In the genomic region with DNA sequence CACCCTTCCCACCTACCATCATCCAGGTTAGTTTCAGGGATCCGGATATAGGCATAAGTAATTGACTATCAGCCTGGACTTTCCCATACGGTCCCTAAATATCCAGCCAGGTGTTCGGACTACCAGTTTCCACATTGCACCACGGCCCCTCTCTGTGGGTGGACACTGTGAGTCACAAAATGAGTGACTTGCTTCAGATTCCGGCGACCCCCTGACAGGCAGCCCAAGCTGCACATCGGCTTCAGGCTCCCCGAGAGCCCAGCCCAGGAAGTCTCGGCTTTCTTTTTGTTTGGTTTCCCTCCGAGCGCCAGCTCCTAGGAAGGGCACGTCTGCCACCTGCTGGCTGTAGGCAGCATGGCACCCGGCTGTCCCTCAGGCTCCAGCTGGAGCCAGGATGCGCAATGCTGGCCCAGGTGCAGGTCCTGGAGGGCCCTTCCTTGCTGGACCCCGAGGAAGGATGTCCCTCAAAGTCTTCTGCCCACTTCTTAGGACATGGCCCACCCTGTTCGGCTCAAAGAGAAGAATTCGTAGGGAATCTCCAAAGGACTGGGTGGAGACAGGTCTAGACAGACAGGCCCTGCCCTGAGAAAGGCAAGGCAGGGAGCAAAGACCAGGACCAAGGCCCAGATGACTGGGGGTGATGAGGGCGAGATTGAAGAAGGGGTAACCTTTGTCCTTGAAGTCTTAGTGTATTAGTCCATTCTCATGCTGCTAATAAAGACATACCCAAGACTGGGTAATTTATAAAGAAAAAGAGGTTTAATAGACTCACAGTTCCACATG, we compare ENCODE assay signal across 1 cellular context.
TF ChIP-seq lines count a peak whose summit lies in the region.

No MANE protein-coding gene starts in this region.

TF ChIP-seq in HEK293, 187 proteins besides CTCF, POLR2A, EP300 and RAD21 (continued from another document):
- TF ChIP-seq PBX3 (CRISPR knock-in tag; IDR thresholded peaks at IDR 0.05): peak; percentile 40; the same call in 1 of the 2 replicates
- TF ChIP-seq, protein P1, sequence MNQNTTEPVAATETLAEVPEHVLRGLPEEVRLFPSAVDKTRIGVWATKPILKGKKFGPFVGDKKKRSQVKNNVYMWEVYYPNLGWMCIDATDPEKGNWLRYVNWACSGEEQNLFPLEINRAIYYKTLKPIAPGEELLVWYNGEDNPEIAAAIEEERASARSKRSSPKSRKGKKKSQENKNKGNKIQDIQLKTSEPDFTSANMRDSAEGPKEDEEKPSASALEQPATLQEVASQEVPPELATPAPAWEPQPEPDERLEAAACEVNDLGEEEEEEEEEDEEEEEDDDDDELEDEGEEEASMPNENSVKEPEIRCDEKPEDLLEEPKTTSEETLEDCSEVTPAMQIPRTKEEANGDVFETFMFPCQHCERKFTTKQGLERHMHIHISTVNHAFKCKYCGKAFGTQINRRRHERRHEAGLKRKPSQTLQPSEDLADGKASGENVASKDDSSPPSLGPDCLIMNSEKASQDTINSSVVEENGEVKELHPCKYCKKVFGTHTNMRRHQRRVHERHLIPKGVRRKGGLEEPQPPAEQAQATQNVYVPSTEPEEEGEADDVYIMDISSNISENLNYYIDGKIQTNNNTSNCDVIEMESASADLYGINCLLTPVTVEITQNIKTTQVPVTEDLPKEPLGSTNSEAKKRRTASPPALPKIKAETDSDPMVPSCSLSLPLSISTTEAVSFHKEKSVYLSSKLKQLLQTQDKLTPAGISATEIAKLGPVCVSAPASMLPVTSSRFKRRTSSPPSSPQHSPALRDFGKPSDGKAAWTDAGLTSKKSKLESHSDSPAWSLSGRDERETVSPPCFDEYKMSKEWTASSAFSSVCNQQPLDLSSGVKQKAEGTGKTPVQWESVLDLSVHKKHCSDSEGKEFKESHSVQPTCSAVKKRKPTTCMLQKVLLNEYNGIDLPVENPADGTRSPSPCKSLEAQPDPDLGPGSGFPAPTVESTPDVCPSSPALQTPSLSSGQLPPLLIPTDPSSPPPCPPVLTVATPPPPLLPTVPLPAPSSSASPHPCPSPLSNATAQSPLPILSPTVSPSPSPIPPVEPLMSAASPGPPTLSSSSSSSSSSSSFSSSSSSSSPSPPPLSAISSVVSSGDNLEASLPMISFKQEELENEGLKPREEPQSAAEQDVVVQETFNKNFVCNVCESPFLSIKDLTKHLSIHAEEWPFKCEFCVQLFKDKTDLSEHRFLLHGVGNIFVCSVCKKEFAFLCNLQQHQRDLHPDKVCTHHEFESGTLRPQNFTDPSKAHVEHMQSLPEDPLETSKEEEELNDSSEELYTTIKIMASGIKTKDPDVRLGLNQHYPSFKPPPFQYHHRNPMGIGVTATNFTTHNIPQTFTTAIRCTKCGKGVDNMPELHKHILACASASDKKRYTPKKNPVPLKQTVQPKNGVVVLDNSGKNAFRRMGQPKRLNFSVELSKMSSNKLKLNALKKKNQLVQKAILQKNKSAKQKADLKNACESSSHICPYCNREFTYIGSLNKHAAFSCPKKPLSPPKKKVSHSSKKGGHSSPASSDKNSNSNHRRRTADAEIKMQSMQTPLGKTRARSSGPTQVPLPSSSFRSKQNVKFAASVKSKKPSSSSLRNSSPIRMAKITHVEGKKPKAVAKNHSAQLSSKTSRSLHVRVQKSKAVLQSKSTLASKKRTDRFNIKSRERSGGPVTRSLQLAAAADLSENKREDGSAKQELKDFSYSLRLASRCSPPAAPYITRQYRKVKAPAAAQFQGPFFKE (tag by site-specific recombination; IDR thresholded peaks at IDR 0.05; ENCODE audit: borderline replicate concordance): no peak
- no peak for TF ChIP-seq ZNF585B (tag by site-specific recombination; IDR thresholded peaks at IDR 0.05)
- no peak for TF ChIP-seq ZNF768 (tag by site-specific recombination; IDR thresholded peaks at IDR 0.05)
- TF ChIP-seq ZNF660 (tag by site-specific recombination; IDR thresholded peaks at IDR 0.05): 0 out of 2 replicates have a peak, but pooled peaks have one; percentile 28
- no peak for TF ChIP-seq AEBP2 (tag by site-specific recombination; IDR thresholded peaks at IDR 0.05; ENCODE audit: borderline replicate concordance)
- TF ChIP-seq ZFP37 (tag by site-specific recombination; IDR thresholded peaks at IDR 0.05): peak; percentile 7; the same call in 1 of the 2 replicates
- TF ChIP-seq ZBTB17 (tag by site-specific recombination; IDR thresholded peaks at IDR 0.05): peak; percentile 98
- TF ChIP-seq, protein P2, sequence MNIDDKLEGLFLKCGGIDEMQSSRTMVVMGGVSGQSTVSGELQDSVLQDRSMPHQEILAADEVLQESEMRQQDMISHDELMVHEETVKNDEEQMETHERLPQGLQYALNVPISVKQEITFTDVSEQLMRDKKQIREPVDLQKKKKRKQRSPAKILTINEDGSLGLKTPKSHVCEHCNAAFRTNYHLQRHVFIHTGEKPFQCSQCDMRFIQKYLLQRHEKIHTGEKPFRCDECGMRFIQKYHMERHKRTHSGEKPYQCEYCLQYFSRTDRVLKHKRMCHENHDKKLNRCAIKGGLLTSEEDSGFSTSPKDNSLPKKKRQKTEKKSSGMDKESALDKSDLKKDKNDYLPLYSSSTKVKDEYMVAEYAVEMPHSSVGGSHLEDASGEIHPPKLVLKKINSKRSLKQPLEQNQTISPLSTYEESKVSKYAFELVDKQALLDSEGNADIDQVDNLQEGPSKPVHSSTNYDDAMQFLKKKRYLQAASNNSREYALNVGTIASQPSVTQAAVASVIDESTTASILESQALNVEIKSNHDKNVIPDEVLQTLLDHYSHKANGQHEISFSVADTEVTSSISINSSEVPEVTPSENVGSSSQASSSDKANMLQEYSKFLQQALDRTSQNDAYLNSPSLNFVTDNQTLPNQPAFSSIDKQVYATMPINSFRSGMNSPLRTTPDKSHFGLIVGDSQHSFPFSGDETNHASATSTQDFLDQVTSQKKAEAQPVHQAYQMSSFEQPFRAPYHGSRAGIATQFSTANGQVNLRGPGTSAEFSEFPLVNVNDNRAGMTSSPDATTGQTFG (tag by site-specific recombination; IDR thresholded peaks at IDR 0.05; ENCODE audit: borderline replicate concordance): no peak
- peak; percentile 98 for TF ChIP-seq ZBTB48 (tag by site-specific recombination; IDR thresholded peaks at IDR 0.05)
- TF ChIP-seq, protein P3, sequence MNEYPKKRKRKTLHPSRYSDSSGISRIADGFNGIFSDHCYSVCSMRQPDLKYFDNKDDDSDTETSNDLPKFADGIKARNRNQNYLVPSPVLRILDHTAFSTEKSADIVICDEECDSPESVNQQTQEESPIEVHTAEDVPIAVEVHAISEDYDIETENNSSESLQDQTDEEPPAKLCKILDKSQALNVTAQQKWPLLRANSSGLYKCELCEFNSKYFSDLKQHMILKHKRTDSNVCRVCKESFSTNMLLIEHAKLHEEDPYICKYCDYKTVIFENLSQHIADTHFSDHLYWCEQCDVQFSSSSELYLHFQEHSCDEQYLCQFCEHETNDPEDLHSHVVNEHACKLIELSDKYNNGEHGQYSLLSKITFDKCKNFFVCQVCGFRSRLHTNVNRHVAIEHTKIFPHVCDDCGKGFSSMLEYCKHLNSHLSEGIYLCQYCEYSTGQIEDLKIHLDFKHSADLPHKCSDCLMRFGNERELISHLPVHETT (tag by site-specific recombination; IDR thresholded peaks at IDR 0.05): no peak
- TF ChIP-seq ZNF501 (tag by site-specific recombination; IDR thresholded peaks at IDR 0.05): peak; percentile 65; the same call in 1 of the 2 replicates
- no peak for TF ChIP-seq ZNF837 (tag by site-specific recombination; IDR thresholded peaks at IDR 0.05)
- TF ChIP-seq, protein P4, sequence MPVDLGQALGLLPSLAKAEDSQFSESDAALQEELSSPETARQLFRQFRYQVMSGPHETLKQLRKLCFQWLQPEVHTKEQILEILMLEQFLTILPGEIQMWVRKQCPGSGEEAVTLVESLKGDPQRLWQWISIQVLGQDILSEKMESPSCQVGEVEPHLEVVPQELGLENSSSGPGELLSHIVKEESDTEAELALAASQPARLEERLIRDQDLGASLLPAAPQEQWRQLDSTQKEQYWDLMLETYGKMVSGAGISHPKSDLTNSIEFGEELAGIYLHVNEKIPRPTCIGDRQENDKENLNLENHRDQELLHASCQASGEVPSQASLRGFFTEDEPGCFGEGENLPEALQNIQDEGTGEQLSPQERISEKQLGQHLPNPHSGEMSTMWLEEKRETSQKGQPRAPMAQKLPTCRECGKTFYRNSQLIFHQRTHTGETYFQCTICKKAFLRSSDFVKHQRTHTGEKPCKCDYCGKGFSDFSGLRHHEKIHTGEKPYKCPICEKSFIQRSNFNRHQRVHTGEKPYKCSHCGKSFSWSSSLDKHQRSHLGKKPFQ (tag by site-specific recombination; IDR thresholded peaks at IDR 0.05): no peak
- peak; percentile 71 for TF ChIP-seq ZIC2 (tag by site-specific recombination; IDR thresholded peaks at IDR 0.05)
- peak; percentile 87 for TF ChIP-seq ZNF335 (tag by site-specific recombination; conservative IDR thresholded peaks at IDR 0.05)
- TF ChIP-seq ZFP3 (tag by site-specific recombination; IDR thresholded peaks at IDR 0.05; ENCODE audit: low read depth): no peak
- 0 out of 2 replicates have a peak, but pooled peaks have one; percentile 7 for TF ChIP-seq ZSCAN30 (tag by site-specific recombination; IDR thresholded peaks at IDR 0.05)
- no peak for TF ChIP-seq ZFHX2 (tag by site-specific recombination; conservative IDR thresholded peaks at IDR 0.05)
- peak; percentile 38; the same call in 1 of the 2 replicates for TF ChIP-seq PRDM1 (tag by site-specific recombination; IDR thresholded peaks at IDR 0.05)
- TF ChIP-seq ZNF26 (tag by site-specific recombination; IDR thresholded peaks at IDR 0.05): no peak
- TF ChIP-seq GLIS1 (tag by site-specific recombination; IDR thresholded peaks at IDR 0.05): 0 out of 2 replicates have a peak, but pooled peaks have one; percentile 6
- TF ChIP-seq ZNF654 (tag by site-specific recombination; IDR thresholded peaks at IDR 0.05; ENCODE audit: low read depth): peak; percentile 95
- TF ChIP-seq ZNF2 (tag by site-specific recombination; IDR thresholded peaks at IDR 0.05): 0 out of 2 replicates have a peak, but pooled peaks have one; percentile 16
- TF ChIP-seq ZNF561 (tag by site-specific recombination; IDR thresholded peaks at IDR 0.05; ENCODE audit: borderline replicate concordance): 0 out of 2 replicates have a peak, but pooled peaks have one; percentile 20
TF ChIP-seq in HEK293: peak in this region for 15.
